Comparison of ENCODE assay signal across 15 cellular contexts in the genomic region with DNA sequence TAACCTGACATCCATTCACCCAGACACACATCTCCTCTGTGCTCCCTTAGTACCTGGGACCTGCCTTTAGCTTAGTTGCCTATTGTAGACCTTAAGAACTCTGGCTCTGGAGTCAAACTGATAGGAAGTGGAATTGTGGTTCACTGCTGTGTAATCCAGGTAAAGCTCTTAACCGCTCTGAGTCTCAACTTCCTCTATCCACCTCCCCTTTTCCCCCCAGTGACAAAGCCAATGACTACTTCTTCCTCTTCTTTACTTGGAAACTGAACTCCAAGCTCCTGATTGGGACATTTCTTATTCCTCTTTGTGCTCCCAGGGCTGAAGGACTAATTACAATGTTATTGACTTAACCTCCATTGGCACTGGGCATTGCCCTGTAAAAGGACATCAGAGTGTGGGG.
"Had no signal": no experiment of that assay in that cellular context is flagged by ENCODE, and none has a peak within 500 bp of the region (broad histone marks: within the 10 kb centered on the region; RNA-seq: fewer than 3 reads in every experiment).

No MANE protein-coding gene starts in this region.

- H3K27ac ChIP-seq: ascending aorta, breast epithelium, gastroesophageal sphincter, heart right ventricle, neural progenitor cell, pancreas had no signal

- H3K4me3 ChIP-seq: ascending aorta, breast epithelium, gastroesophageal sphincter, heart right ventricle, neural progenitor cell, pancreas had no signal

- H3K36me3 Mint-ChIP-seq: neural progenitor cell; stimulated activated effector memory CD8-positive, alpha-beta T cell treated with anti-CD3 and anti-CD28 coated beads, Interleukin-12 subunit alpha, Interleukin-12 subunit beta, amount 100 ng/mL, for 72 hours had no signal

- H3K27me3 ChIP-seq: ascending aorta, breast epithelium, gastroesophageal sphincter, heart right ventricle, neural progenitor cell, pancreas had no signal

- H3K4me1 Mint-ChIP-seq: activated CD4-positive, alpha-beta T cell treated with anti-CD3 and anti-CD28 coated beads, Interleukin-2, amount 10 ng/mL, durations not matched to agents 7 days and 5 days; stimulated activated effector memory CD8-positive, alpha-beta T cell treated with anti-CD3 and anti-CD28 coated beads, Interleukin-12 subunit alpha, Interleukin-12 subunit beta, amount 100 ng/mL, for 72 hours had no signal

- H3K27ac Mint-ChIP-seq: activated CD4-positive, alpha-beta T cell treated with anti-CD3 and anti-CD28 coated beads, Interleukin-2, amount 10 ng/mL, durations not matched to agents 7 days and 5 days; effector memory CD8-positive, alpha-beta T cell; neural progenitor cell; stimulated activated effector memory CD8-positive, alpha-beta T cell treated with anti-CD3 and anti-CD28 coated beads, Interleukin-12 subunit alpha, Interleukin-12 subunit beta, amount 100 ng/mL, for 72 hours had no signal

- H3K9me3 Mint-ChIP-seq: activated CD4-positive, alpha-beta T cell treated with anti-CD3 and anti-CD28 coated beads, Interleukin-2, amount 10 ng/mL, durations not matched to agents 7 days and 5 days had no signal

- H3K4me1 ChIP-seq: ascending aorta, breast epithelium, gastroesophageal sphincter, neural progenitor cell, pancreas had no signal

- DNase-seq: activated CD4-positive, alpha-beta T cell treated with anti-CD3 and anti-CD28 coated beads, Interleukin-2, amount 10 ng/mL, durations not matched to agents 7 days and 5 days; activated naive CD4-positive, alpha-beta T cell treated with Interleukin-2 at 50 U/mL for 16 hours; activated T-cell treated with anti-CD3 and anti-CD28 coated beads for 4 hours; cerebellar nuclear complex; dermis blood vessel endothelial cell; effector memory CD8-positive, alpha-beta T cell; heart right ventricle; left cardiac atrium; pancreas; stimulated activated CD4-positive, alpha-beta T cell treated with anti-CD3 and anti-CD28 coated beads, Interleukin-2, amount 100 ng/mL, for 24 hours had no signal

- H3K9me3 ChIP-seq: ascending aorta, breast epithelium, heart right ventricle, pancreas had no signal

- H2AFZ ChIP-seq: neural progenitor cell had no signal

- H3K4me3 Mint-ChIP-seq: activated CD4-positive, alpha-beta T cell treated with anti-CD3 and anti-CD28 coated beads, Interleukin-2, amount 10 ng/mL, durations not matched to agents 7 days and 5 days; effector memory CD8-positive, alpha-beta T cell; neural progenitor cell; stimulated activated effector memory CD8-positive, alpha-beta T cell treated with anti-CD3 and anti-CD28 coated beads, Interleukin-12 subunit alpha, Interleukin-12 subunit beta, amount 100 ng/mL, for 72 hours had no signal

- H3K27me3 Mint-ChIP-seq: activated CD4-positive, alpha-beta T cell treated with anti-CD3 and anti-CD28 coated beads, Interleukin-2, amount 10 ng/mL, durations not matched to agents 7 days and 5 days had no signal

- H3K36me3 ChIP-seq: ascending aorta, breast epithelium, gastroesophageal sphincter, heart right ventricle, neural progenitor cell, pancreas had no signal

- ATAC-seq: effector memory CD8-positive, alpha-beta T cell; gastroesophageal sphincter; heart right ventricle; stimulated activated effector memory CD8-positive, alpha-beta T cell treated with anti-CD3 and anti-CD28 coated beads, Interleukin-12 subunit alpha, Interleukin-12 subunit beta, amount 100 ng/mL, for 72 hours had no signal

- H3K4me2 ChIP-seq: neural progenitor cell had no signal
